Comparison of ENCODE assay signal across 17 cellular contexts in genomic region chrX:115650449-115650848, GRCh38.
DNase-seq lines count a peak whose midpoint lies in the region; ATAC-seq and TF ChIP-seq lines count a peak whose summit lies in the region.
"Had no signal": no experiment of that assay in that cellular context is flagged by ENCODE, and none has a peak within 500 bp of the region (broad histone marks: within the 10 kb centered on the region; RNA-seq: fewer than 3 reads in every experiment).

No MANE protein-coding gene starts in this region.

- H3K27me3 ChIP-seq in SJCRH30 (no peaks in the 10 kb centered on the region), fibroblast of lung (ENCODE audit: control insufficient read depth, insufficient read depth, low read length) (no peaks in the 10 kb centered on the region)
- H3K27me3 ChIP-seq: ascending aorta had no signal

- H3K27ac Mint-ChIP-seq in osteocyte (ENCODE audit: unreplicated experiment): peak overlapping the region; percentile 95
- H3K27ac Mint-ChIP-seq in naive thymus-derived CD8-positive, alpha-beta T cell: no peak overlapping the region
- H3K27ac Mint-ChIP-seq: activated B cell treated with CpG ODN at 0.5 μM for 24 hours; activated CD8-positive, alpha-beta memory T cell treated with anti-CD3 and anti-CD28 coated beads, Interleukin-2, amount 10 ng/mL, durations not matched to agents 7 days and 5 days; CD4-positive, CD25-positive, alpha-beta regulatory T cell; natural killer cell treated with Interleukin-12 subunit alpha and Interleukin-12 subunit beta and Interleukin-15 and Interleukin-18, amount 100 ng/mL, for 72 hours; stimulated activated naive CD8-positive, alpha-beta T cell treated with anti-CD3 and anti-CD28 coated beads, Interleukin-15, Interleukin-2, amounts not matched to agents 100 ng/mL and 50 ng/mL, for 24 hours had no signal

- no peaks in the 10 kb centered on the region for H4K20me1 ChIP-seq in fibroblast of lung (ENCODE audit: control insufficient read depth, extremely low read depth, insufficient read depth, low read length)

- no peaks in the 10 kb centered on the region for H3K9me3 Mint-ChIP-seq in osteocyte (ENCODE audit: unreplicated experiment)
- no peaks in the 10 kb centered on the region for H3K9me3 Mint-ChIP-seq in naive thymus-derived CD8-positive, alpha-beta T cell
- H3K9me3 Mint-ChIP-seq: activated B cell treated with CpG ODN at 0.5 μM for 24 hours; CD4-positive, CD25-positive, alpha-beta regulatory T cell; natural killer cell treated with Interleukin-12 subunit alpha and Interleukin-12 subunit beta and Interleukin-15 and Interleukin-18, amount 100 ng/mL, for 72 hours; stimulated activated naive CD8-positive, alpha-beta T cell treated with anti-CD3 and anti-CD28 coated beads, Interleukin-15, Interleukin-2, amounts not matched to agents 100 ng/mL and 50 ng/mL, for 24 hours had no signal

- H3K4me1 ChIP-seq in SJCRH30: peaks cover 9% of the 10 kb centered on the region
- no peaks in the 10 kb centered on the region for H3K4me1 ChIP-seq in fibroblast of lung (ENCODE audit: control insufficient read depth, extremely low read depth, insufficient read depth, low read length)
- H3K4me1 ChIP-seq: ascending aorta had no signal

- ATAC-seq in naive thymus-derived CD8-positive, alpha-beta T cell: no peak
- ATAC-seq: activated CD8-positive, alpha-beta memory T cell treated with anti-CD3 and anti-CD28 coated beads, Interleukin-2, amount 10 ng/mL, durations not matched to agents 7 days and 5 days; natural killer cell treated with Interleukin-12 subunit alpha and Interleukin-12 subunit beta and Interleukin-15 and Interleukin-18, amount 100 ng/mL, for 72 hours had no signal

- peak overlapping the region; percentile 23 for H3K4me3 Mint-ChIP-seq in osteocyte (ENCODE audit: unreplicated experiment)
- H3K4me3 Mint-ChIP-seq in naive thymus-derived CD8-positive, alpha-beta T cell: no peak overlapping the region
- H3K4me3 Mint-ChIP-seq: activated B cell treated with CpG ODN at 0.5 μM for 24 hours; activated CD8-positive, alpha-beta memory T cell treated with anti-CD3 and anti-CD28 coated beads, Interleukin-2, amount 10 ng/mL, durations not matched to agents 7 days and 5 days; CD4-positive, CD25-positive, alpha-beta regulatory T cell; natural killer cell treated with Interleukin-12 subunit alpha and Interleukin-12 subunit beta and Interleukin-15 and Interleukin-18, amount 100 ng/mL, for 72 hours; stimulated activated naive CD8-positive, alpha-beta T cell treated with anti-CD3 and anti-CD28 coated beads, Interleukin-15, Interleukin-2, amounts not matched to agents 100 ng/mL and 50 ng/mL, for 24 hours had no signal

- no peaks in the 10 kb centered on the region for H3K9me3 ChIP-seq in SJCRH30 (replicated peaks)
- H3K9me3 ChIP-seq in fibroblast of lung (ENCODE audit: control insufficient read depth, insufficient read depth, low read depth, low read length): no peaks in the 10 kb centered on the region
- H3K9me3 ChIP-seq: ascending aorta had no signal

- no peak overlapping the region for H3K9ac ChIP-seq in fibroblast of lung (ENCODE audit: insufficient read depth, low read length)

- H3K27ac ChIP-seq in SJCRH30 (peak overlapping the region; percentile 47; the same call in 1 of the 2 replicates), fibroblast of lung (ENCODE audit: insufficient read depth, low read length) (no peak overlapping the region), substantia nigra (ENCODE audit: low read depth, low read length, poor library complexity, severe bottlenecking) (no peak overlapping the region)

- TF ChIP-seq CTCF in fibroblast of lung (conservative IDR thresholded peaks at IDR 0.05 in 1 of 2, IDR thresholded peaks at IDR 0.05 in 1 of 2; ENCODE audit: low read depth in 1 of 2, low read length in 2 of 2) (no peak), osteocyte (IDR thresholded peaks at IDR 0.05) (no peak), GM20000 (IDR thresholded peaks at IDR 0.05; ENCODE audit: extremely low read depth, missing control alignments) (no peak)

- H3K4me3 ChIP-seq in SJCRH30: no peak overlapping the region
- no peak overlapping the region for H3K4me3 ChIP-seq in fibroblast of lung (replicated peaks in 1 of 4; ENCODE audit: control extremely low read depth in 1 of 4, insufficient read depth in 1 of 4, low read depth in 3 of 4, low read length in 4 of 4)
- H3K4me3 ChIP-seq: ascending aorta, lung had no signal

- H3K36me3 ChIP-seq in SJCRH30 (peaks cover 65% of the 10 kb centered on the region), fibroblast of lung (ENCODE audit: control insufficient read depth, insufficient read depth, low read length) (peaks cover 4% of the 10 kb centered on the region)

- no peaks in the 10 kb centered on the region for H3K79me2 ChIP-seq in fibroblast of lung (ENCODE audit: control insufficient read depth, insufficient read depth, low read length)

- no peak overlapping the region for H3K4me2 ChIP-seq in fibroblast of lung (ENCODE audit: extremely low read depth, insufficient read depth, low read length)

- H3K27me3 Mint-ChIP-seq in osteocyte (ENCODE audit: unreplicated experiment): no peaks in the 10 kb centered on the region
- H3K27me3 Mint-ChIP-seq in naive thymus-derived CD8-positive, alpha-beta T cell: no peaks in the 10 kb centered on the region
- H3K27me3 Mint-ChIP-seq: activated B cell treated with CpG ODN at 0.5 μM for 24 hours; activated CD8-positive, alpha-beta memory T cell treated with anti-CD3 and anti-CD28 coated beads, Interleukin-2, amount 10 ng/mL, durations not matched to agents 7 days and 5 days; CD4-positive, CD25-positive, alpha-beta regulatory T cell; stimulated activated naive CD8-positive, alpha-beta T cell treated with anti-CD3 and anti-CD28 coated beads, Interleukin-15, Interleukin-2, amounts not matched to agents 100 ng/mL and 50 ng/mL, for 24 hours had no signal

- H3K36me3 Mint-ChIP-seq in osteocyte (ENCODE audit: unreplicated experiment): peaks cover 66% of the 10 kb centered on the region
- H3K36me3 Mint-ChIP-seq in naive thymus-derived CD8-positive, alpha-beta T cell: no peaks in the 10 kb centered on the region
- H3K36me3 Mint-ChIP-seq: activated CD8-positive, alpha-beta memory T cell treated with anti-CD3 and anti-CD28 coated beads, Interleukin-2, amount 10 ng/mL, durations not matched to agents 7 days and 5 days; CD4-positive, CD25-positive, alpha-beta regulatory T cell; natural killer cell treated with Interleukin-12 subunit alpha and Interleukin-12 subunit beta and Interleukin-15 and Interleukin-18, amount 100 ng/mL, for 72 hours had no signal

- POLR2A ChIA-PET in naive thymus-derived CD8-positive, alpha-beta T cell (lab: Charles Lee): no interaction called here

- peaks cover 34% of the 10 kb centered on the region for H3K4me1 Mint-ChIP-seq in osteocyte (ENCODE audit: unreplicated experiment)
- H3K4me1 Mint-ChIP-seq in naive thymus-derived CD8-positive, alpha-beta T cell: no peaks in the 10 kb centered on the region
- H3K4me1 Mint-ChIP-seq: activated B cell treated with CpG ODN at 0.5 μM for 24 hours; activated CD8-positive, alpha-beta memory T cell treated with anti-CD3 and anti-CD28 coated beads, Interleukin-2, amount 10 ng/mL, durations not matched to agents 7 days and 5 days; CD4-positive, CD25-positive, alpha-beta regulatory T cell had no signal

- H2AFZ ChIP-seq in fibroblast of lung (ENCODE audit: low read length): no peak overlapping the region

- DNase-seq in NCI-H146 treated with DMSO at 0.1 percent for 48 hours (lab: John Stamatoyannopoulos, UW; ENCODE audit: unreplicated experiment) (peak; percentile 4), NCI-H146 (lab: John Stamatoyannopoulos, UW) (no peak), SJCRH30 (no peak), fibroblast of lung (ENCODE audit: low read depth in 2 of 2) (peak; percentile 40 to 63), osteocyte (ENCODE audit: extremely low spot score, unreplicated experiment) (no peak), substantia nigra (lab: John Stamatoyannopoulos, UW) (no peak), GM20000 (ENCODE audit: low spot score) (no peak)
- DNase-seq in naive thymus-derived CD8-positive, alpha-beta T cell: no peak
- DNase-seq: activated B cell treated with CpG ODN at 0.5 μM for 24 hours; activated CD8-positive, alpha-beta memory T cell treated with anti-CD3 and anti-CD28 coated beads, Interleukin-2, amount 10 ng/mL, durations not matched to agents 7 days and 5 days; activated gamma-delta T cell; DMS79 had no signal

Comparison
In these comparisons a context has a peak if more than half of its experiments do, and no peak if none do; other contexts are left out.
1. DNase-seq: peak in NCI-H146 treated with DMSO at 0.1 percent for 48 hours (single experiment) and fibroblast of lung (2 of 2); none in NCI-H146 (single experiment), SJCRH30 (0 of 2), osteocyte (single experiment), substantia nigra (0 of 49), naive thymus-derived CD8-positive, alpha-beta T cell (0 of 10) and GM20000 (single experiment).